In the genomic region with DNA sequence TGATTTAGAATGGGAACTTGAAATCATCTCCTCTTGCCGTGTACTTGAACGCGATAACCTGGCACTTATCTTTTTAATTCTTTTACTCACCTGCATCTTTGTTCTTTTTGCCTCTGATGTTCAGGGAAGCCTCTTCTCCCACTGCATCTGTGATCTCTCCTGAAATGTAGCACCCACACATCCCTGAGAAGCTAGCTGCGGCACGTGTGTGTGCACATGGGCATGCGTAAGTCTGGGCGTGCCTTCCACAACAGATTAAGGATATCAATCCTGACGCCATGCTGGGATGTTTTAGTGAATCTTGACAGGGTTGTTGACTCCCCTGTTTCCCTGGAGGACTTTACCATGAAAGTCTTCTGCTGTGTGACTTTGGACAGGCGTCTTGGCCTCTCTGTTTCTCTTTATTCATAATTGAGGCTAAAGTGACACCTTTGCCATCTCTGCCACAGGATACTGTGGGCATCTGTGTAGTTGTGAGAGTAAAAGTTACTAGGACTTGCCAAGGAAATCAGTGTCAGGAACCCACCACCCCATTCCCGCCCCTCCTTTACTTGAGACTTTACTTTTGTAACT, we compare ENCODE assay signal across 1 cellular context.
TF ChIP-seq lines count a peak whose summit lies in the region.

No MANE protein-coding gene starts in this region.

TF ChIP-seq in WTC11, 78 proteins besides CTCF, POLR2A, EP300 and RAD21 (continued from another document):
- TF ChIP-seq, protein P1, sequence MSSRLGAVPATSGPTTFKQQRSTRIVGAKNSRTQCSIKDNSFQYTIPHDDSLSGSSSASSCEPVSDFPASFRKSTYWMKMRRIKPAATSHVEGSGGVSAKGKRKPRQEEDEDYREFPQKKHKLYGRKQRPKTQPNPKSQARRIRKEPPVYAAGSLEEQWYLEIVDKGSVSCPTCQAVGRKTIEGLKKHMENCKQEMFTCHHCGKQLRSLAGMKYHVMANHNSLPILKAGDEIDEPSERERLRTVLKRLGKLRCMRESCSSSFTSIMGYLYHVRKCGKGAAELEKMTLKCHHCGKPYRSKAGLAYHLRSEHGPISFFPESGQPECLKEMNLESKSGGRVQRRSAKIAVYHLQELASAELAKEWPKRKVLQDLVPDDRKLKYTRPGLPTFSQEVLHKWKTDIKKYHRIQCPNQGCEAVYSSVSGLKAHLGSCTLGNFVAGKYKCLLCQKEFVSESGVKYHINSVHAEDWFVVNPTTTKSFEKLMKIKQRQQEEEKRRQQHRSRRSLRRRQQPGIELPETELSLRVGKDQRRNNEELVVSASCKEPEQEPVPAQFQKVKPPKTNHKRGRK (CRISPR knock-in tag; IDR thresholded peaks at IDR 0.05; ENCODE audit: borderline replicate concordance): no peak
- TF ChIP-seq CREB1 (CRISPR knock-in tag; IDR thresholded peaks at IDR 0.05) (no peak), JUN (CRISPR knock-in tag; IDR thresholded peaks at IDR 0.05) (no peak), FOXJ3 (CRISPR knock-in tag; IDR thresholded peaks at IDR 0.05; ENCODE audit: borderline replicate concordance) (no peak), KAT7 (CRISPR knock-in tag; IDR thresholded peaks at IDR 0.05; ENCODE audit: borderline replicate concordance) (no peak), SP1 (CRISPR knock-in tag; conservative IDR thresholded peaks at IDR 0.05) (no peak), TEAD1 (CRISPR knock-in tag; IDR thresholded peaks at IDR 0.05) (no peak)
- TF ChIP-seq, protein P2, sequence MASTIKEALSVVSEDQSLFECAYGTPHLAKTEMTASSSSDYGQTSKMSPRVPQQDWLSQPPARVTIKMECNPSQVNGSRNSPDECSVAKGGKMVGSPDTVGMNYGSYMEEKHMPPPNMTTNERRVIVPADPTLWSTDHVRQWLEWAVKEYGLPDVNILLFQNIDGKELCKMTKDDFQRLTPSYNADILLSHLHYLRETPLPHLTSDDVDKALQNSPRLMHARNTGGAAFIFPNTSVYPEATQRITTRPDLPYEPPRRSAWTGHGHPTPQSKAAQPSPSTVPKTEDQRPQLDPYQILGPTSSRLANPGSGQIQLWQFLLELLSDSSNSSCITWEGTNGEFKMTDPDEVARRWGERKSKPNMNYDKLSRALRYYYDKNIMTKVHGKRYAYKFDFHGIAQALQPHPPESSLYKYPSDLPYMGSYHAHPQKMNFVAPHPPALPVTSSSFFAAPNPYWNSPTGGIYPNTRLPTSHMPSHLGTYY (CRISPR knock-in tag; IDR thresholded peaks at IDR 0.05): no peak
